ENCODE assay signal across 7 cellular contexts in genomic region chr19:13099073-13099999, GRCh38. TPM values are rescaled to one million over a fixed set of nuclear protein-coding genes. Genes with fewer than 3 reads are reported as not detected.
DNase-seq lines count a peak whose midpoint lies in the region; ATAC-seq, FAIRE-seq and TF ChIP-seq lines count a peak whose summit lies in the region.

No MANE protein-coding gene starts in this region.

- H3K27me3 ChIP-seq in HCT116 (ENCODE audit: insufficient read depth, low read length) (no peaks in the 10 kb centered on the region), bronchial epithelial cell (ENCODE audit: control insufficient read depth, insufficient read depth, low read length) (no peaks in the 10 kb centered on the region), lung (ENCODE audit: control insufficient read depth, insufficient read depth) (no peaks in the 10 kb centered on the region), BE2C (no peaks in the 10 kb centered on the region)

- H3K9me2 ChIP-seq in HCT116 (ENCODE audit: insufficient read depth) = no peaks in the 10 kb centered on the region

- no peak overlapping the region for H3K27ac ChIP-seq in HCT116 (ENCODE audit: low read depth, low read length)
- peak overlapping the region; percentile 87 to 96 for H3K27ac ChIP-seq in lung (ENCODE audit: low read depth in 1 of 2, low read length in 1 of 2)

- DNase-seq in HCT116 (ENCODE audit: low read depth, low spot score) (no peak), UCSD-AML1 (lab: John Stamatoyannopoulos, UW; ENCODE audit: unreplicated experiment) (peak; percentile 83), bronchial epithelial cell (ENCODE audit: low read depth) (peak; percentile 62), lung (ENCODE audit: low spot score) (peak; percentile 76), RKO (ENCODE audit: low spot score) (no peak), BE2C (no peak)
- DNase-seq in stimulated activated naive B cell treated with anti-CD40 and anti-IgM and Interleukin-4, amounts not matched to agents 10 μg/mL and 1 μg/mL and 100 μg/mL, for 72 hours = peak; percentile 57

- H3K4me1 Mint-ChIP-seq in stimulated activated naive B cell treated with anti-CD40 and anti-IgM and Interleukin-4, amounts not matched to agents 10 μg/mL and 1 μg/mL and 100 μg/mL, for 72 hours = peaks cover 49 to 88% of the 10 kb centered on the region in 2 donors

- TF ChIP-seq CTCF in HCT116 (IDR thresholded peaks at IDR 0.05 in 2 of 3, conservative IDR thresholded peaks at IDR 0.05 in 1 of 3; ENCODE audit: borderline replicate concordance in 1 of 3, insufficient read depth in 1 of 3, low read depth in 2 of 3, low read length in 2 of 3) = no peak
- TF ChIP-seq CTCF in bronchial epithelial cell (IDR thresholded peaks at IDR 0.05; ENCODE audit: insufficient read depth, low read length, severe bottlenecking) = no peak
- no peak for TF ChIP-seq CTCF in lung (IDR thresholded peaks at IDR 0.05; ENCODE audit: control extremely low read depth, extremely low read depth)
- TF ChIP-seq CTCF in BE2C (IDR thresholded peaks at IDR 0.05; ENCODE audit: low read depth, low read length) = no peak

- H3K27me3 Mint-ChIP-seq in stimulated activated naive B cell treated with anti-CD40 and anti-IgM and Interleukin-4, amounts not matched to agents 10 μg/mL and 1 μg/mL and 100 μg/mL, for 72 hours = no peaks in the 10 kb centered on the region

- WGBS in lung, 2 donors = 12 to 15% methylated on average over 72 to 77 of the region's 77 CpGs

- peak overlapping the region; percentile 74; the same call in 1 of the 2 replicates for H3K4me2 ChIP-seq in HCT116 (ENCODE audit: low read length)

- peaks cover 14 to 28% of the 10 kb centered on the region in 2 donors for H3K36me3 Mint-ChIP-seq in stimulated activated naive B cell treated with anti-CD40 and anti-IgM and Interleukin-4, amounts not matched to agents 10 μg/mL and 1 μg/mL and 100 μg/mL, for 72 hours

- H3K4me1 ChIP-seq in HCT116 (ENCODE audit: control insufficient read depth in 1 of 2, insufficient read depth in 2 of 2, low read length in 2 of 2) (peaks cover 4 to 45% of the 10 kb centered on the region in 2 experiments; a peak in 3 of 4 replicates), lung (ENCODE audit: control insufficient read depth in 2 of 2, insufficient read depth in 2 of 2, low read length in 2 of 2) (peaks cover 3 to 26% of the 10 kb centered on the region in 2 donors), BE2C (peaks cover 26% of the 10 kb centered on the region)

- RAD21 ChIA-PET in HCT116 (lab: Charles Lee; ENCODE audit: low non-redundant PET in 1 of 2, low total read pairs in 2 of 2, uncharacterized antibody in 2 of 2, unreplicated experiment in 2 of 2) = no interaction called here

- H3K27ac Mint-ChIP-seq in stimulated activated naive B cell treated with anti-CD40 and anti-IgM and Interleukin-4, amounts not matched to agents 10 μg/mL and 1 μg/mL and 100 μg/mL, for 72 hours = peak overlapping the region; percentile 94

- no peak overlapping the region for H2AFZ ChIP-seq in HCT116 (ENCODE audit: low read depth, low read length, poor library complexity, severe bottlenecking)

- H3K4me3 Mint-ChIP-seq in stimulated activated naive B cell treated with anti-CD40 and anti-IgM and Interleukin-4, amounts not matched to agents 10 μg/mL and 1 μg/mL and 100 μg/mL, for 72 hours = peak overlapping the region; percentile 92 to 94

- H4K20me1 ChIP-seq in HCT116 (ENCODE audit: insufficient read depth) = no peaks in the 10 kb centered on the region

- intact Hi-C loops in HCT116 (cut with micrococcal nuclease) = no loop called here

- no peak for FAIRE-seq in bronchial epithelial cell (lab: Jason Lieb, UNC)

- BruUV-seq in HCT116 (replicated peaks; lab: Mats Ljungman, UMichigan) = no TSS peak

- H3K9me3 ChIP-seq in HCT116 (ENCODE audit: control insufficient read depth in 1 of 2, insufficient read depth in 1 of 2, low read depth in 1 of 2, low read length in 2 of 2) (no peaks in the 10 kb centered on the region), lung (ENCODE audit: control insufficient read depth in 2 of 2, insufficient read depth in 1 of 2, low read length in 1 of 2) (no peaks in the 10 kb centered on the region), BE2C (no peaks in the 10 kb centered on the region)

- no peak for TF ChIP-seq POLR2A in HCT116 (IDR thresholded peaks at IDR 0.05; ENCODE audit: borderline replicate concordance, extremely low read depth, insufficient read depth, insufficient read length)

- no peak for ATAC-seq in HCT116
- peak; percentile 44 for ATAC-seq in lung (ENCODE audit: insufficient read depth, low FRiP score)
- ATAC-seq in stimulated activated naive B cell treated with anti-CD40 and anti-IgM and Interleukin-4, amounts not matched to agents 10 μg/mL and 1 μg/mL and 100 μg/mL, for 72 hours (replicated peaks) = no peak

- H3K4me3 ChIP-seq in HCT116 (replicated peaks in 1 of 2; ENCODE audit: low read depth in 1 of 2, low read length in 2 of 2) (no peak overlapping the region), bronchial epithelial cell (ENCODE audit: low read depth, low read length) (peak overlapping the region; percentile 26), lung (peak overlapping the region; percentile 22), BE2C (ENCODE audit: low read depth, low read length) (no peak overlapping the region)

- TF ChIP-seq RAD21 in HCT116 (IDR thresholded peaks at IDR 0.05; ENCODE audit: low read depth) = no peak

- POLR2A ChIA-PET in HCT116 (lab: Charles Lee) = no interaction called here

- H3K79me2 ChIP-seq in HCT116 (ENCODE audit: insufficient read depth, low read length) = no peaks in the 10 kb centered on the region

- no peaks in the 10 kb centered on the region for H3K36me3 ChIP-seq in HCT116 (ENCODE audit: control insufficient read depth in 1 of 2, insufficient read depth in 2 of 2, low read length in 2 of 2)
- no peaks in the 10 kb centered on the region for H3K36me3 ChIP-seq in bronchial epithelial cell (ENCODE audit: control insufficient read depth, insufficient read depth, low read length)
- peaks cover 3 to 16% of the 10 kb centered on the region in 2 donors for H3K36me3 ChIP-seq in lung (ENCODE audit: control insufficient read depth in 2 of 2, insufficient read depth in 2 of 2, low read length in 2 of 2)
- 0 out of 2 replicates have a peak, but pooled peaks cover 3% of the 10 kb centered on the region for H3K36me3 ChIP-seq in BE2C

- no peak overlapping the region for H3K9ac ChIP-seq in HCT116 (ENCODE audit: low read length)

- CTCF ChIA-PET in HCT116 (lab: Charles Lee) = no interaction called here

- H3K9me3 Mint-ChIP-seq in stimulated activated naive B cell treated with anti-CD40 and anti-IgM and Interleukin-4, amounts not matched to agents 10 μg/mL and 1 μg/mL and 100 μg/mL, for 72 hours = peaks cover 0 to 4% of the 10 kb centered on the region in 2 donors

TF ChIP-seq in HCT116, 20 proteins besides CTCF, POLR2A, EP300 and RAD21:
- TF ChIP-seq JUND (IDR thresholded peaks at IDR 0.05) = no peak
- TF ChIP-seq TCF7L2 (IDR thresholded peaks at IDR 0.05; ENCODE audit: borderline replicate concordance, extremely low read depth, insufficient read depth, insufficient read length) = no peak
- TF ChIP-seq SP1 (IDR thresholded peaks at IDR 0.05; ENCODE audit: low read depth) = no peak
- TF ChIP-seq ELF1 (IDR thresholded peaks at IDR 0.05; ENCODE audit: borderline replicate concordance, low read depth) = no peak
- TF ChIP-seq YY1 (IDR thresholded peaks at IDR 0.05; ENCODE audit: extremely low read depth, insufficient replicate concordance, low read depth, low read length) = no peak
- TF ChIP-seq EGR1 (IDR thresholded peaks at IDR 0.05; ENCODE audit: low read depth) = no peak
- no peak for TF ChIP-seq POLR2AphosphoS5 (IDR thresholded peaks at IDR 0.05; ENCODE audit: low read depth, low read length)
- no peak for TF ChIP-seq ATF3 (IDR thresholded peaks at IDR 0.05)
- TF ChIP-seq, protein P1, sequence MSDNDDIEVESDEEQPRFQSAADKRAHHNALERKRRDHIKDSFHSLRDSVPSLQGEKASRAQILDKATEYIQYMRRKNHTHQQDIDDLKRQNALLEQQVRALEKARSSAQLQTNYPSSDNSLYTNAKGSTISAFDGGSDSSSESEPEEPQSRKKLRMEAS (IDR thresholded peaks at IDR 0.05) = no peak
- TF ChIP-seq EZH2 (IDR thresholded peaks at IDR 0.05) = no peak

RNA-seq across cellular contexts. Expression of gene LYL1, which starts 3.3 kb away (rescaled TPM):
- total RNA-seq in HCT116 (2021; ENCODE audit: unreplicated experiment) (2.6 TPM), bronchial epithelial cell (0.51 and 1.3 TPM in 2 replicates), lung (10 to 100 TPM; 12.9 to 25.9 TPM)
- 1.3 and 1.8 TPM in 2 replicates for polyA plus RNA-seq in HCT116 (2012)
- polyA plus RNA-seq in lung = 10 to 100 TPM; 15.5 to 34.1 TPM
- 75.7 TPM for polyA plus RNA-seq in BE2C (2012; ENCODE audit: insufficient read depth, insufficient read length, low read depth)

RNA-seq across cellular contexts. Expression of gene TRMT1, which starts 17.2 kb away (rescaled TPM):
- total RNA-seq in HCT116 (2021; ENCODE audit: unreplicated experiment) (84.4 TPM), bronchial epithelial cell (28.0 and 40.5 TPM in 2 replicates), lung (10 to 100 TPM; 14.4 to 41.4 TPM)
- 69.3 and 80.8 TPM in 2 replicates for polyA plus RNA-seq in HCT116 (2012)
- 10 to 100 TPM; 46.1 to 48.2 TPM for polyA plus RNA-seq in lung
- polyA plus RNA-seq in BE2C (2012; ENCODE audit: insufficient read depth, insufficient read length, low read depth) = 98.5 TPM

RNA-seq across cellular contexts. Expression of gene NACC1, which starts 18.7 kb away (rescaled TPM):
- 181 TPM for total RNA-seq in HCT116 (2021; ENCODE audit: unreplicated experiment)
- polyA plus RNA-seq in HCT116 (2012) = 101 and 119 TPM in 2 replicates
- total RNA-seq in bronchial epithelial cell = 20.3 and 46.6 TPM in 2 replicates
- total RNA-seq in lung = 10 to 100 TPM; 18.4 to 94.8 TPM
- 10 to 100 TPM; 51.6 to 64.9 TPM for polyA plus RNA-seq in lung
- 97.8 TPM for polyA plus RNA-seq in BE2C (2012; ENCODE audit: insufficient read depth, insufficient read length, low read depth)

RNA-seq across cellular contexts. Expression of gene STX10, which starts 50.8 kb away (rescaled TPM):
- total RNA-seq in HCT116 (2021; ENCODE audit: unreplicated experiment) = 149 TPM
- polyA plus RNA-seq in HCT116 (2012) = 202 and 225 TPM in 2 replicates
- total RNA-seq in bronchial epithelial cell = 68.4 and 75.3 TPM in 2 replicates
- total RNA-seq in lung = 10 to 100 TPM; 45.8 to 94.3 TPM
- 100 to 1,000 TPM; 128 to 136 TPM for polyA plus RNA-seq in lung
- 274 TPM for polyA plus RNA-seq in BE2C (2012; ENCODE audit: insufficient read depth, insufficient read length, low read depth)

RNA-seq across cellular contexts. Expression of gene IER2, which starts 50.9 kb away (rescaled TPM):
- total RNA-seq in HCT116 (2021; ENCODE audit: unreplicated experiment) = 247 TPM
- polyA plus RNA-seq in HCT116 (2012) = 284 and 315 TPM in 2 replicates
- 32.1 and 35.2 TPM in 2 replicates for total RNA-seq in bronchial epithelial cell
- 10 to 100 TPM; 29.8 to 93.5 TPM for total RNA-seq in lung
- polyA plus RNA-seq in lung = 100 to 1,000 TPM in 1 of 2 donors, 10 to 100 TPM in 1; 92.5 to 242 TPM
- polyA plus RNA-seq in BE2C (2012; ENCODE audit: insufficient read depth, insufficient read length, low read depth) = 291 TPM

Comparison
In these comparisons a context has a peak if more than half of its experiments do, and no peak if none do; other contexts are left out.
1. DNase-seq: peak in UCSD-AML1 (single experiment), bronchial epithelial cell (single experiment), lung (single experiment) and stimulated activated naive B cell treated with anti-CD40 and anti-IgM and Interleukin-4, amounts not matched to agents 10 μg/mL and 1 μg/mL and 100 μg/mL, for 72 hours (single experiment); none in HCT116 (single experiment), RKO (single experiment) and BE2C (single experiment).
2. H3K4me3 ChIP-seq: peak in bronchial epithelial cell (single experiment) and lung (single experiment); none in HCT116 (0 of 2) and BE2C (single experiment).